Comparison of ENCODE assay signal across 9 cellular contexts in genomic region chr1:66330711-66331110, GRCh38.
A peak's percentile ranks its signal among the peaks of the same experiment; 100 is the strongest.
DNase-seq lines count a peak whose midpoint lies in the region; ATAC-seq and TF ChIP-seq lines count a peak whose summit lies in the region.
"Had no signal": no experiment of that assay in that cellular context is flagged by ENCODE, and none has a peak within 500 bp of the region (broad histone marks: within the 10 kb centered on the region; RNA-seq: fewer than 3 reads in every experiment).

No MANE protein-coding gene starts in this region.

- peaks cover 0 to 39% (median 13%) of the 10 kb centered on the region in 4 donors for H3K4me1 ChIP-seq in tibial artery

- no peaks in the 10 kb centered on the region for H3K9me3 Mint-ChIP-seq in activated naive CD4-positive, alpha-beta T cell treated with anti-CD3 and anti-CD28 coated beads for 36 hours
- no peaks in the 10 kb centered on the region for H3K9me3 Mint-ChIP-seq in T-helper 2 cell treated with Interferon-gamma antibody and Interleukin-4, amounts not matched to agents 5 μg/mL and 100 μg/mL, for 36 hours

- H3K27ac ChIP-seq in tibial artery: peak overlapping the region; percentile 79 to 88

- peaks cover 45% of the 10 kb centered on the region for H3K4me1 Mint-ChIP-seq in activated naive CD4-positive, alpha-beta T cell treated with anti-CD3 and anti-CD28 coated beads for 36 hours (ENCODE audit: low read depth)
- H3K4me1 Mint-ChIP-seq in T-helper 2 cell treated with Interferon-gamma antibody and Interleukin-4, amounts not matched to agents 5 μg/mL and 100 μg/mL, for 36 hours (ENCODE audit: low read depth): peaks cover 61% of the 10 kb centered on the region

- peak overlapping the region; percentile 85 for H3K27ac Mint-ChIP-seq in activated naive CD4-positive, alpha-beta T cell treated with anti-CD3 and anti-CD28 coated beads for 36 hours
- peak overlapping the region; percentile 84 for H3K27ac Mint-ChIP-seq in T-helper 2 cell treated with Interferon-gamma antibody and Interleukin-4, amounts not matched to agents 5 μg/mL and 100 μg/mL, for 36 hours
- H3K27ac Mint-ChIP-seq: progenitor cell of endocrine pancreas had no signal

- DNase-seq in activated naive CD4-positive, alpha-beta T cell treated with anti-CD3 and anti-CD28 coated beads for 36 hours: no peak
- no peak for DNase-seq in activated naive CD4-positive, alpha-beta T cell treated with anti-CD3 and anti-CD28 coated beads, Interleukin-2, amount 50 U/mL, for 16 hours
- no peak for DNase-seq in T-helper 2 cell treated with Interferon-gamma antibody and Interleukin-4, amounts not matched to agents 5 μg/mL and 100 μg/mL, for 36 hours (ENCODE audit: low spot score)
- DNase-seq in foreskin melanocyte (peak; percentile 53), tibial artery (no peak), SW480 (ENCODE audit: low spot score) (no peak), NCI-H1436 treated with DMSO at 0.1 percent for 48 hours (lab: John Stamatoyannopoulos, UW) (no peak), omental fat pad (ENCODE audit: low spot score) (no peak)

- H3K4me3 Mint-ChIP-seq in activated naive CD4-positive, alpha-beta T cell treated with anti-CD3 and anti-CD28 coated beads for 36 hours: peak overlapping the region; percentile 23
- peak overlapping the region; percentile 95 for H3K4me3 Mint-ChIP-seq in T-helper 2 cell treated with Interferon-gamma antibody and Interleukin-4, amounts not matched to agents 5 μg/mL and 100 μg/mL, for 36 hours

- TF ChIP-seq CTCF in tibial artery (IDR thresholded peaks at IDR 0.05) (no peak), omental fat pad (IDR thresholded peaks at IDR 0.05) (no peak)

- no peaks in the 10 kb centered on the region for H3K9me3 ChIP-seq in tibial artery

- no peaks in the 10 kb centered on the region for H3K27me3 Mint-ChIP-seq in activated naive CD4-positive, alpha-beta T cell treated with anti-CD3 and anti-CD28 coated beads for 36 hours (ENCODE audit: low read depth)
- peaks cover 8% of the 10 kb centered on the region for H3K27me3 Mint-ChIP-seq in T-helper 2 cell treated with Interferon-gamma antibody and Interleukin-4, amounts not matched to agents 5 μg/mL and 100 μg/mL, for 36 hours (ENCODE audit: low read depth)

- H3K36me3 ChIP-seq in tibial artery: no peaks in the 10 kb centered on the region

- H3K36me3 Mint-ChIP-seq in activated naive CD4-positive, alpha-beta T cell treated with anti-CD3 and anti-CD28 coated beads for 36 hours (ENCODE audit: low read depth): peaks cover 27% of the 10 kb centered on the region
- H3K36me3 Mint-ChIP-seq in T-helper 2 cell treated with Interferon-gamma antibody and Interleukin-4, amounts not matched to agents 5 μg/mL and 100 μg/mL, for 36 hours (ENCODE audit: low read depth): peaks cover 15% of the 10 kb centered on the region

- no peak overlapping the region for H3K4me3 ChIP-seq in tibial artery

- no peak for ATAC-seq in omental fat pad (ENCODE audit: low FRiP score)

- no peaks in the 10 kb centered on the region for H3K27me3 ChIP-seq in tibial artery

- intact Hi-C loops in activated naive CD4-positive, alpha-beta T cell treated with anti-CD3 and anti-CD28 coated beads for 36 hours (cut with micrococcal nuclease): loop anchor here (1.0 to 10.0 kb wide), 10 partner anchors 29 to 1354 kb away; partner anchors contain the start of genes GADD45A, LEPR and LEPROT
- intact Hi-C loops in tibial artery (cut with DNase I; ENCODE audit: low total_unique reads): loop anchor here (5.0 kb wide), 1 partner anchor 68 kb away; no protein-coding TSS in a partner anchor

- CTCF ChIA-PET in activated naive CD4-positive, alpha-beta T cell treated with anti-CD3 and anti-CD28 coated beads for 36 hours (lab: Charles Lee): interaction anchor here (0.9 to 7.2 kb wide), 6 partner anchors 14 to 115 kb away, joined by 3 to 50 read pairs (median 12); no protein-coding TSS in a partner anchor
